8 cellular contexts compared by ENCODE assay signal in genomic region chr6:43509142-43509983, GRCh38. TPM values are rescaled to one million over a fixed set of nuclear protein-coding genes. Genes with fewer than 3 reads are reported as not detected.
DNase-seq lines count a peak whose midpoint lies in the region; ATAC-seq and TF ChIP-seq lines count a peak whose summit lies in the region.

No MANE protein-coding gene starts in this region.

- H3K9me3 ChIP-seq in Karpas-422 (ENCODE audit: low read length): no peaks in the 10 kb centered on the region

- peak overlapping the region in 1 of 2 donors; percentile 87 for H3K27ac Mint-ChIP-seq in natural killer cell

- TF ChIP-seq POLR2A in GM18505 (IDR thresholded peaks at IDR 0.05; ENCODE audit: borderline replicate concordance, extremely low read depth, insufficient read depth, insufficient read length): no peak

- peaks cover 7 to 24% of the 10 kb centered on the region in 2 donors for H3K4me1 Mint-ChIP-seq in natural killer cell

- peaks cover 6% of the 10 kb centered on the region for H3K36me3 Mint-ChIP-seq in natural killer cell

- DNase-seq in Karpas-422: peak; percentile 46
- no peak for DNase-seq in coronary artery (ENCODE audit: low spot score)
- DNase-seq in natural killer cell: no peak
- DNase-seq in GM13976 (ENCODE audit: low spot score): no peak
- no peak for DNase-seq in NCI-H1105 treated with DMSO at 0.1 percent for 48 hours (lab: John Stamatoyannopoulos, UW)

- H3K4me3 ChIP-seq in Karpas-422 (ENCODE audit: low read length): peak overlapping the region; percentile 82
- H3K4me3 ChIP-seq in coronary artery: peak overlapping the region; percentile 97

- H3K27me3 ChIP-seq in Karpas-422 (ENCODE audit: low read length): no peaks in the 10 kb centered on the region

- peaks cover 25% of the 10 kb centered on the region for H3K4me1 ChIP-seq in Karpas-422 (ENCODE audit: low read length)

- peak overlapping the region; percentile 73 for H3K9ac ChIP-seq in Karpas-422 (ENCODE audit: low read length)

- in situ Hi-C loops in GM13976 (cut with MboI; ENCODE audit: low sequenced_read_pairs, unreplicated experiment): loop anchor here (10.0 kb wide), 1 partner anchor 115 kb away; no protein-coding TSS in a partner anchor

- H3K27me3 Mint-ChIP-seq in natural killer cell (ENCODE audit: low read depth in 2 of 2): peaks cover 10 to 12% of the 10 kb centered on the region in 2 donors

- TF ChIP-seq CTCF in coronary artery (IDR thresholded peaks at IDR 0.05) (no peak), natural killer cell (IDR thresholded peaks at IDR 0.05) (no peak), GM13976 (IDR thresholded peaks at IDR 0.05; ENCODE audit: borderline replicate concordance, control extremely low read depth, extremely low read depth, insufficient read depth, missing control alignments) (no peak)

- no peak overlapping the region for H2AFZ ChIP-seq in Karpas-422 (ENCODE audit: low read length)

- intact Hi-C loops in natural killer cell (cut with micrococcal nuclease): loop anchor here (10.0 kb wide), 1 partner anchor 275 kb away; no protein-coding TSS in a partner anchor

- no peaks in the 10 kb centered on the region for H3K9me2 ChIP-seq in Karpas-422 (replicated peaks; ENCODE audit: insufficient read depth, low read length)

- H3K4me3 Mint-ChIP-seq in natural killer cell: peak overlapping the region; percentile 80

- no peaks in the 10 kb centered on the region for H4K20me1 ChIP-seq in Karpas-422 (ENCODE audit: insufficient read depth, low read depth, low read length)

- peak overlapping the region; percentile 91 for H3K4me2 ChIP-seq in Karpas-422 (ENCODE audit: low read depth, low read length, poor library complexity, severe bottlenecking)

- peak; percentile 22 for ATAC-seq in GM18505 (IDR thresholded peaks at IDR 0.05; ENCODE audit: unreplicated experiment)
- ATAC-seq in natural killer cell: no peak
- ATAC-seq in GM21381 (IDR thresholded peaks at IDR 0.05; ENCODE audit: unreplicated experiment): no peak
- no peak for ATAC-seq in HG03095 (IDR thresholded peaks at IDR 0.05; ENCODE audit: unreplicated experiment)

- H3K27ac ChIP-seq in Karpas-422 (ENCODE audit: low read length): no peak overlapping the region
- peak overlapping the region; percentile 22 to 77 for H3K27ac ChIP-seq in coronary artery

- no peaks in the 10 kb centered on the region; the same call in 1 of the 2 replicates for H3K36me3 ChIP-seq in Karpas-422 (ENCODE audit: insufficient read depth, low read length)

- no peaks in the 10 kb centered on the region for H3K9me3 Mint-ChIP-seq in natural killer cell

- 0 out of 2 replicates have a peak, but pooled peaks cover 1% of the 10 kb centered on the region for H3K79me2 ChIP-seq in Karpas-422 (ENCODE audit: low read length)

RNA-seq across cellular contexts. Expression of gene LRRC73, which starts 0.8 kb away (rescaled TPM):
- 0.19 and 0.69 TPM in 2 replicates for total RNA-seq in Karpas-422 (2014; rRNA removed; shearing (Covaris generic); ENCODE audit: low replicate concordance)
- under 1 TPM; 0.24 to 0.68 (median 0.45) TPM for total RNA-seq in natural killer cell

RNA-seq across cellular contexts. Expression of gene YIPF3, which starts 7.4 kb away (rescaled TPM):
- 50.3 and 66.7 TPM in 2 replicates for total RNA-seq in Karpas-422 (2014; rRNA removed; shearing (Covaris generic); ENCODE audit: low replicate concordance)
- 10 to 100 TPM; 59.3 to 78.4 (median 70.0) TPM for total RNA-seq in natural killer cell

RNA-seq across cellular contexts. Expression of gene POLR1C, which starts 7.5 kb away (rescaled TPM):
- 50.0 and 59.4 TPM in 2 replicates for total RNA-seq in Karpas-422 (2014; rRNA removed; shearing (Covaris generic); ENCODE audit: low replicate concordance)
- total RNA-seq in natural killer cell: 10 to 100 TPM; 22.3 to 29.3 (median 25.8) TPM

RNA-seq across cellular contexts. Expression of gene TJAP1, which starts 32.0 kb away (rescaled TPM):
- total RNA-seq in Karpas-422 (2014; rRNA removed; shearing (Covaris generic); ENCODE audit: low replicate concordance): 16.3 and 17.3 TPM in 2 replicates
- total RNA-seq in natural killer cell: 10 to 100 TPM; 26.7 to 33.8 (median 29.9) TPM

RNA-seq across cellular contexts. Expression of gene DLK2, which starts 54.0 kb away (rescaled TPM):
- 1.5 and 3.1 TPM in 2 replicates for total RNA-seq in Karpas-422 (2014; rRNA removed; shearing (Covaris generic); ENCODE audit: low replicate concordance)
- not detected for total RNA-seq in natural killer cell
